In the genomic region with DNA sequence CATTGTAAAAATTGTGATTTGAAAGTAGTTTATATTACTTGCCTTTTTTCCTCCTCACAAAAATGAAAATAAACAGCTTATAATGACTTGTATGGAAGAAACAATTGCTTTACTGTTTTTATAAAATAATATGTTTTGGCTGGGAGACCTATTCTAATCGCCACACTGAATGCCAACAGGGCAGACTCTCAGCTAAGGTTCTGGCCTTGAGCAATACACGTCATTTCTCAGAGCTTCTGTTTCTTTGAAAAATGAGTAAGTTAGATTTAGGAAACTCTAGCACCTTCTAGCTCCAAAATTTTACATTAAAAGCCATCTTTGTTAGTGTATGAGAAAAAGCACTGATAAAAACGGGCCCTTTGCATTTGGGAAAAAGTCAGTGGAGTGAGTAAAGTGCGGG, we compare ENCODE assay signal across 30 cellular contexts.
DNase-seq lines count a peak whose midpoint lies in the region; TF ChIP-seq lines count a peak whose summit lies in the region.
"Had no signal": no experiment of that assay in that cellular context is flagged by ENCODE, and none has a peak within 500 bp of the region (broad histone marks: within the 10 kb centered on the region; RNA-seq: fewer than 3 reads in every experiment).

No MANE protein-coding gene starts in this region.

- no peaks in the 10 kb centered on the region for H3K36me3 ChIP-seq in HUES48 (ENCODE audit: control insufficient read depth, insufficient read depth, low read length)
- no peaks in the 10 kb centered on the region for H3K36me3 ChIP-seq in adipocyte (ENCODE audit: control insufficient read depth, insufficient read depth, low read length, severe bottlenecking)
- no peaks in the 10 kb centered on the region for H3K36me3 ChIP-seq in right atrium auricular region
- H3K36me3 ChIP-seq: esophagus muscularis mucosa, gastrocnemius medialis, HAP-1, right lobe of liver, transverse colon had no signal

- H3K36me3 Mint-ChIP-seq in osteocyte (ENCODE audit: unreplicated experiment) = no peaks in the 10 kb centered on the region
- H3K36me3 Mint-ChIP-seq: immature natural killer cell had no signal

- peak overlapping the region; percentile 33 for H3K4me3 ChIP-seq in HUES48 (ENCODE audit: low read depth, low read length)
- H3K4me3 ChIP-seq in adipocyte (ENCODE audit: low read length) = no peak overlapping the region
- H3K4me3 ChIP-seq in fibroblast of the aortic adventitia (ENCODE audit: low read depth, low read length) = no peak overlapping the region
- H3K4me3 ChIP-seq in right atrium auricular region = no peak overlapping the region
- H3K4me3 ChIP-seq: A549, esophagus muscularis mucosa, HAP-1, right lobe of liver, transverse colon had no signal

- H3K27me3 ChIP-seq in HUES48 (ENCODE audit: control insufficient read depth, insufficient read depth, low read length) = no peaks in the 10 kb centered on the region
- no peaks in the 10 kb centered on the region for H3K27me3 ChIP-seq in adipocyte (replicated peaks; ENCODE audit: control insufficient read depth, insufficient read depth, low read length)
- no peaks in the 10 kb centered on the region for H3K27me3 ChIP-seq in right atrium auricular region
- H3K27me3 ChIP-seq: esophagus muscularis mucosa, gastrocnemius medialis, right lobe of liver, transverse colon had no signal

- TF ChIP-seq CTCF in fibroblast of the aortic adventitia (IDR thresholded peaks at IDR 0.05; ENCODE audit: insufficient read depth, low read length) = no peak
- no peak for TF ChIP-seq CTCF in osteocyte (IDR thresholded peaks at IDR 0.05)
- no peak for TF ChIP-seq CTCF in right atrium auricular region (IDR thresholded peaks at IDR 0.05)

- peaks cover 47% of the 10 kb centered on the region for H3K4me1 Mint-ChIP-seq in osteocyte (ENCODE audit: unreplicated experiment)

- H3K27ac ChIP-seq in HUES48 (ENCODE audit: low read depth, low read length) (peak overlapping the region; percentile 85), right atrium auricular region (no peak overlapping the region)
- H3K27ac ChIP-seq: A549, esophagus muscularis mucosa, right lobe of liver, transverse colon had no signal

- H3K9ac ChIP-seq in HUES48 (ENCODE audit: low read depth, low read length) (peak overlapping the region; percentile 34), adipocyte (ENCODE audit: low read length) (no peak overlapping the region)
- H3K9ac ChIP-seq: SK-N-SH had no signal

- H3K9me3 ChIP-seq in HUES48 (ENCODE audit: control insufficient read depth, insufficient read depth, low read length) (no peaks in the 10 kb centered on the region), adipocyte (ENCODE audit: control insufficient read depth, low read length) (no peaks in the 10 kb centered on the region), right atrium auricular region (no peaks in the 10 kb centered on the region)
- H3K9me3 ChIP-seq: A549, esophagus muscularis mucosa, gastrocnemius medialis, HAP-1, right lobe of liver, SK-N-SH, transverse colon had no signal

- DNase-seq in adipocyte (ENCODE audit: low read depth) (peak; percentile 53), fibroblast of the aortic adventitia (ENCODE audit: low read depth) (peak; percentile 27), osteocyte (ENCODE audit: extremely low spot score, unreplicated experiment) (no peak), right atrium auricular region (ENCODE audit: low spot score) (no peak), GF-D8 (lab: John Stamatoyannopoulos, UW) (no peak), mesenteric fat pad (ENCODE audit: low spot score) (no peak), NCI-H345 treated with DMSO at 0.1 percent for 48 hours (lab: John Stamatoyannopoulos, UW; ENCODE audit: unreplicated experiment) (no peak)
- DNase-seq: activated CD4-positive, alpha-beta T cell treated with anti-CD3 and anti-CD28 coated beads, Interleukin-2, amount 50 U/mL, for 48 hours; activated gamma-delta T cell treated with Interleukin-2 at 50 U/mL for 16 hours; activated naive CD8-positive, alpha-beta T cell treated with anti-CD3 and anti-CD28 coated beads, Interleukin-2, amount 10 ng/mL, durations not matched to agents 7 days and 5 days; activated T-cell treated with anti-CD3 and anti-CD28 coated beads, Interleukin-2, amount 50 U/mL, for 48 hours; caudate nucleus; DMS79 treated with DMSO at 0.1 percent for 48 hours; gastrocnemius medialis; immature natural killer cell; left cardiac atrium; mammary epithelial cell; NCI-H1048; NCI-H82; posterior cingulate gyrus; right lobe of liver; SK-N-SH; stimulated activated CD4-positive, alpha-beta T cell treated with anti-CD3 and anti-CD28 coated beads, Interleukin-4, amount 100 ng/mL, for 1 hour; T-helper 17 cell; transverse colon had no signal

- peak overlapping the region; percentile 86 for H3K27ac Mint-ChIP-seq in osteocyte (ENCODE audit: unreplicated experiment)
- H3K27ac Mint-ChIP-seq: activated naive CD8-positive, alpha-beta T cell treated with anti-CD3 and anti-CD28 coated beads, Interleukin-2, amount 10 ng/mL, durations not matched to agents 7 days and 5 days; immature natural killer cell; T-helper 17 cell had no signal

- no peaks in the 10 kb centered on the region for H3K9me3 Mint-ChIP-seq in osteocyte (ENCODE audit: unreplicated experiment)
- H3K9me3 Mint-ChIP-seq: activated naive CD8-positive, alpha-beta T cell treated with anti-CD3 and anti-CD28 coated beads, Interleukin-2, amount 10 ng/mL, durations not matched to agents 7 days and 5 days; IgD-negative memory B cell; immature natural killer cell had no signal

- H3K4me1 ChIP-seq in HUES48 (ENCODE audit: control insufficient read depth, insufficient read depth, low read length) = peaks cover 52% of the 10 kb centered on the region
- peaks cover 13% of the 10 kb centered on the region for H3K4me1 ChIP-seq in adipocyte (ENCODE audit: control insufficient read depth, insufficient read depth, low read length)
- H3K4me1 ChIP-seq in right atrium auricular region = peaks cover 0 to 60% of the 10 kb centered on the region in 2 donors

- H3K27me3 Mint-ChIP-seq in osteocyte (ENCODE audit: unreplicated experiment) = no peaks in the 10 kb centered on the region
- H3K27me3 Mint-ChIP-seq: activated naive CD8-positive, alpha-beta T cell treated with anti-CD3 and anti-CD28 coated beads, Interleukin-2, amount 10 ng/mL, durations not matched to agents 7 days and 5 days; IgD-negative memory B cell; T-helper 17 cell had no signal

- peak overlapping the region; percentile 20 for H3K4me3 Mint-ChIP-seq in osteocyte (ENCODE audit: unreplicated experiment)
- H3K4me3 Mint-ChIP-seq: activated naive CD8-positive, alpha-beta T cell treated with anti-CD3 and anti-CD28 coated beads, Interleukin-2, amount 10 ng/mL, durations not matched to agents 7 days and 5 days; immature natural killer cell had no signal

Comparison
In these comparisons a context has a peak if more than half of its experiments do, and no peak if none do; other contexts are left out.
1. DNase-seq: peak in adipocyte (single experiment) and fibroblast of the aortic adventitia (single experiment); none in osteocyte (single experiment), right atrium auricular region (single experiment), GF-D8 (single experiment), mesenteric fat pad (single experiment) and NCI-H345 treated with DMSO at 0.1 percent for 48 hours (single experiment).